Comparison of ENCODE assay signal across 11 cellular contexts in genomic region chr19:51064534-51065220, GRCh38. TPM values are rescaled to one million over a fixed set of nuclear protein-coding genes. Genes with fewer than 3 reads are reported as not detected.
DNase-seq lines count a peak whose midpoint lies in the region; ATAC-seq and TF ChIP-seq lines count a peak whose summit lies in the region.
"Had no signal": no experiment of that assay in that cellular context is flagged by ENCODE, and none has a peak within 500 bp of the region (broad histone marks: within the 10 kb centered on the region; RNA-seq: fewer than 3 reads in every experiment).

KLK13 (minus strand) TSS chr19:51065092; CDS start chr19:51065067, 25 bp downstream.

- no peak within 1 kb of the TSS for H4K5ac ChIP-seq in IMR-90 (ENCODE audit: low read depth, low read length)

- no peaks in the 10 kb centered on the region for H4K20me1 ChIP-seq in BLaER1
- H4K20me1 ChIP-seq in IMR-90 (ENCODE audit: insufficient read depth, low read length) = no peaks in the 10 kb centered on the region

- no peak within 1 kb of the TSS for H2AK9ac ChIP-seq in IMR-90 (replicated peaks; ENCODE audit: low read depth, low read length, poor library complexity)

- no peak within 1 kb of the TSS for H2AK5ac ChIP-seq in IMR-90 (ENCODE audit: low read depth, low read length)

- H3K36me3 ChIP-seq in BLaER1 (no peaks in the 10 kb centered on the region), IMR-90 (ENCODE audit: control insufficient read depth, insufficient read depth, low read length) (no peaks in the 10 kb centered on the region)

- H3K79me1 ChIP-seq in IMR-90 (ENCODE audit: low read depth in 1 of 2, low read length in 2 of 2) = no peaks in the 10 kb centered on the region

- TF ChIP-seq POLR2A in IMR-90 (IDR thresholded peaks at IDR 0.05; ENCODE audit: low read depth, low read length) = no peak

- H3K4me3 ChIP-seq in BLaER1 (peak within 1 kb of the TSS; percentile 55), IMR-90 (ENCODE audit: insufficient read depth, low read depth, low read length) (peak within 1 kb of the TSS; percentile 14; the same call in 1 of the 2 replicates), fibroblast of mammary gland (ENCODE audit: control insufficient read depth, low read depth, low read length) (no peak within 1 kb of the TSS)

- H4K91ac ChIP-seq in IMR-90 (ENCODE audit: insufficient read depth, low read depth, low read length) = no peak within 1 kb of the TSS

- peak within 1 kb of the TSS; percentile 55 for H3K4me2 ChIP-seq in BLaER1
- H3K4me2 ChIP-seq in IMR-90 (ENCODE audit: low read depth, low read length) = peak within 1 kb of the TSS; percentile 21; the same call in 1 of the 2 replicates

- no CpG with 5 or more reads among the region's 38 CpGs for WGBS in IMR-90 (ENCODE audit: extremely low coverage in 2 of 2, insufficient read length in 1 of 2), 2 experiments

- no peak within 1 kb of the TSS for H3K4ac ChIP-seq in IMR-90 (ENCODE audit: low read depth, low read length)

- in situ Hi-C loops in IMR-90 (cut with MboI; ENCODE audit: low sequenced_read_pairs) = no loop called here

- H3K9me1 ChIP-seq in IMR-90 (ENCODE audit: insufficient read depth, low read length) = no peaks in the 10 kb centered on the region

- H3K18ac ChIP-seq in IMR-90 (ENCODE audit: low read depth, low read length) = no peak within 1 kb of the TSS

- POLR2A ChIA-PET in IMR-90 (lab: Charles Lee; ENCODE audit: unreplicated experiment) = no interaction called here

- H3K27me3 ChIP-seq in BLaER1 = no peaks in the 10 kb centered on the region
- no peaks in the 10 kb centered on the region for H3K27me3 ChIP-seq in IMR-90 (ENCODE audit: control insufficient read depth, insufficient read depth, low read length)

- no peaks in the 10 kb centered on the region for H3K36me3 Mint-ChIP-seq in natural killer cell

- peaks cover 0 to 10% of the 10 kb centered on the region in 2 donors for H3K4me1 Mint-ChIP-seq in natural killer cell

- peak within 1 kb of the TSS; percentile 81 for H3K4me3 Mint-ChIP-seq in natural killer cell

- H2BK120ac ChIP-seq in IMR-90 (ENCODE audit: low read depth, low read length) = no peak within 1 kb of the TSS

- intact Hi-C loops in IMR-90 (cut with micrococcal nuclease) = no loop called here
- intact Hi-C loops in natural killer cell (cut with micrococcal nuclease) = no loop called here

- H2BK20ac ChIP-seq in IMR-90 (ENCODE audit: low read depth, low read length) = no peak within 1 kb of the TSS

- H2BK5ac ChIP-seq in IMR-90 (ENCODE audit: low read depth, low read length, poor library complexity, severe bottlenecking) = no peak within 1 kb of the TSS

- H3K27ac Mint-ChIP-seq in natural killer cell = no peak within 1 kb of the TSS

- H3K9ac ChIP-seq in BLaER1 = no peak within 1 kb of the TSS
- no peak within 1 kb of the TSS for H3K9ac ChIP-seq in IMR-90 (ENCODE audit: low read depth, low read length)

- H3K23ac ChIP-seq in IMR-90 (ENCODE audit: low read depth, low read length) = no peak within 1 kb of the TSS

- H3K27ac ChIP-seq in BLaER1 = no peak within 1 kb of the TSS
- no peak within 1 kb of the TSS for H3K27ac ChIP-seq in IMR-90 (ENCODE audit: insufficient read depth, low read length)

- DNase-seq in IMR-90 (no peak), fibroblast of mammary gland (ENCODE audit: low read depth) (peak; percentile 25), natural killer cell (no peak), putamen (ENCODE audit: low spot score) (no peak), NCI-H2196 (lab: John Stamatoyannopoulos, UW; ENCODE audit: unreplicated experiment) (no peak)
- no peak for DNase-seq in stimulated activated CD4-positive, alpha-beta T cell treated with anti-CD3 and anti-CD28 coated beads, Interleukin-4, amount 100 ng/mL, for 1 hour
- DNase-seq: DMS 273 treated with DMSO at 0.1 percent for 48 hours, NCI-H524 treated with DMSO at 0.1 percent for 48 hours had no signal

- H3K4me1 ChIP-seq in BLaER1 = no peaks in the 10 kb centered on the region
- no peaks in the 10 kb centered on the region for H3K4me1 ChIP-seq in IMR-90 (ENCODE audit: control insufficient read depth, insufficient read depth, low read length)

- H3K14ac ChIP-seq in IMR-90 (replicated peaks; ENCODE audit: low read depth, low read length) = no peak within 1 kb of the TSS

- no peak within 1 kb of the TSS for H2BK15ac ChIP-seq in IMR-90 (ENCODE audit: low read depth, low read length)

- dilution Hi-C loops in IMR-90 (cut with HindIII; ENCODE audit: low sequenced_read_pairs, unreplicated experiment) = no loop called here

- CTCF ChIA-PET in IMR-90 (lab: Yijun Ruan, JAX) = no interaction called here

- H2AFZ ChIP-seq in IMR-90 (replicated peaks; ENCODE audit: low read length, poor library complexity) = peak within 1 kb of the TSS; percentile 43

- ATAC-seq in IMR-90 (ENCODE audit: low read depth) (no peak), natural killer cell (peak in 2 of 3 donors; percentile 29 to 59), GM18502 (IDR thresholded peaks at IDR 0.05; ENCODE audit: poor library complexity, unreplicated experiment) (no peak)

- no TSS peak for BruUV-seq in IMR-90 (replicated peaks; lab: Mats Ljungman, UMichigan)

- TF ChIP-seq RAD21 in IMR-90 (IDR thresholded peaks at IDR 0.05; ENCODE audit: low read length) = no peak

- no peak for TF ChIP-seq CTCF in IMR-90 (conservative IDR thresholded peaks at IDR 0.05; ENCODE audit: low read depth, low read length)
- no peak for TF ChIP-seq CTCF in fibroblast of mammary gland (conservative IDR thresholded peaks at IDR 0.05; ENCODE audit: control insufficient read depth, insufficient read depth, low read depth, low read length)
- TF ChIP-seq CTCF in natural killer cell (IDR thresholded peaks at IDR 0.05) = no peak

- H3K9me3 Mint-ChIP-seq in natural killer cell = peaks cover 3 to 4% of the 10 kb centered on the region in 2 donors

- no peak within 1 kb of the TSS for H4K8ac ChIP-seq in IMR-90 (ENCODE audit: low read depth in 2 of 2, low read length in 2 of 2)

- H3K27me3 Mint-ChIP-seq in natural killer cell (ENCODE audit: low read depth in 2 of 2) = peaks cover 0 to 39% of the 10 kb centered on the region in 2 donors

- H3K56ac ChIP-seq in IMR-90 (ENCODE audit: extremely low read depth, insufficient read depth, low read length) = no peak within 1 kb of the TSS

- H3K9me3 ChIP-seq in BLaER1 = no peaks in the 10 kb centered on the region
- peaks cover 2% of the 10 kb centered on the region; the same call in 1 of the 2 replicates for H3K9me3 ChIP-seq in IMR-90 (ENCODE audit: control insufficient read depth, insufficient read depth, low read length)

TF ChIP-seq in IMR-90, 13 proteins besides CTCF, POLR2A, EP300 and RAD21:
- TF ChIP-seq NFE2L2 (IDR thresholded peaks at IDR 0.05; ENCODE audit: low read depth, low read length) (no peak), CEBPB (IDR thresholded peaks at IDR 0.05; ENCODE audit: low read depth, low read length) (no peak), RCOR1 (IDR thresholded peaks at IDR 0.05; ENCODE audit: insufficient replicate concordance, low read length) (no peak), MAZ (IDR thresholded peaks at IDR 0.05; ENCODE audit: borderline replicate concordance, low read depth, low read length) (no peak), MAFK (IDR thresholded peaks at IDR 0.05; ENCODE audit: low read depth, low read length) (no peak), RFX5 (IDR thresholded peaks at IDR 0.05; ENCODE audit: low read depth, low read length) (no peak), USF2 (IDR thresholded peaks at IDR 0.05; ENCODE audit: low read depth, low read length) (no peak)
TF ChIP-seq in IMR-90: peak in this region for 0.

RNA-seq across cellular contexts. Expression of gene KLK13, which starts in this region (rescaled TPM):
- total RNA-seq in IMR-90 (2012; rRNA removed) (not detected in 2 replicates), natural killer cell (not detected)
- polyA plus RNA-seq in IMR-90 (2012; rRNA removed) = 0.16 TPM in 1 of 2 replicates, not detected in the other
- not detected in 2 replicates for polyA plus RNA-seq in IMR-90 (2012; cell fraction: cytosol; rRNA removed)
- not detected in 2 replicates for polyA plus RNA-seq in IMR-90 (2012; cell fraction: nucleus; rRNA removed; ENCODE audit: low replicate concordance)
- total RNA-seq: skeletal muscle tissue had no signal

Comparison
In these comparisons a context has a peak if more than half of its experiments do, and no peak if none do; other contexts are left out.
1. Peak in ATAC-seq in natural killer cell; RNA of the gene not detected or under 1 TPM.